12 cellular contexts compared by ENCODE assay signal in genomic region chr9:121519688-121520087, GRCh38. TPM values are rescaled to one million over a fixed set of nuclear protein-coding genes. Genes with fewer than 3 reads are reported as not detected.
"Had no signal": no experiment of that assay in that cellular context is flagged by ENCODE, and none has a peak within 500 bp of the region (broad histone marks: within the 10 kb centered on the region; RNA-seq: fewer than 3 reads in every experiment).

No MANE protein-coding gene starts in this region.

RNA-seq across cellular contexts. Expression of gene GGTA1, which starts 20.0 kb away (rescaled TPM):
- total RNA-seq: activated B cell treated with CpG ODN at 0.5 μM for 24 hours; activated CD4-positive, alpha-beta memory T cell treated with anti-CD3 and anti-CD28 coated beads for 36 hours; activated CD4-positive, alpha-beta memory T cell treated with anti-CD3 and anti-CD28 coated beads, Interleukin-2, amount 10 ng/mL, durations not matched to agents 7 days and 5 days; activated CD4-positive, alpha-beta T cell treated with anti-CD3 and anti-CD28 coated beads for 36 hours; activated CD4-positive, alpha-beta T cell treated with anti-CD3 and anti-CD28 coated beads, Interleukin-2, amount 10 ng/mL, durations not matched to agents 24 days and 14 days; activated CD4-positive, alpha-beta T cell treated with anti-CD3 and anti-CD28 coated beads, Interleukin-2, amount 10 ng/mL, durations not matched to agents 7 days and 5 days; activated CD8-positive, alpha-beta memory T cell treated with anti-CD3 and anti-CD28 coated beads for 36 hours; activated CD8-positive, alpha-beta T cell treated with anti-CD3 and anti-CD28 coated beads for 36 hours; activated CD8-positive, alpha-beta T cell treated with anti-CD3 and anti-CD28 coated beads, Interleukin-2, amount 10 ng/mL, durations not matched to agents 7 days and 5 days; T-helper 1 cell treated with Interleukin-12 subunit alpha and Interleukin-12 subunit beta and Interleukin-4 antibody, amounts not matched to agents 30 ng/mL and 1 ng/mL, for 36 hours; T-helper 2 cell treated with Interferon-gamma antibody and Interleukin-4, amounts not matched to agents 100 ng/mL and 5 ng/mL, for 36 hours; WTC11 had no signal
